ENCODE assay signal across 18 cellular contexts in genomic region chr5:128681764-128682664, GRCh38.
DNase-seq lines count a peak whose midpoint lies in the region; ATAC-seq and TF ChIP-seq lines count a peak whose summit lies in the region.
"Had no signal": no experiment of that assay in that cellular context is flagged by ENCODE, and none has a peak within 500 bp of the region (broad histone marks: within the 10 kb centered on the region; RNA-seq: fewer than 3 reads in every experiment).

No MANE protein-coding gene starts in this region.

- H3K4me3 Mint-ChIP-seq in CD8-positive, alpha-beta memory T cell = no peak overlapping the region
- H3K4me3 Mint-ChIP-seq: effector memory CD8-positive, alpha-beta T cell had no signal

- no peaks in the 10 kb centered on the region for H3K9me3 ChIP-seq in MG63
- H3K9me3 ChIP-seq in body of pancreas = no peaks in the 10 kb centered on the region
- no peaks in the 10 kb centered on the region for H3K9me3 ChIP-seq in CD8-positive, alpha-beta memory T cell (ENCODE audit: low read length)
- H3K9me3 ChIP-seq: uterus had no signal

- H2AK5ac ChIP-seq in mesendoderm (ENCODE audit: low read length) = no peak overlapping the region

- H3K9ac ChIP-seq in mesendoderm (ENCODE audit: low read length) = no peak overlapping the region

- H3K56ac ChIP-seq in mesendoderm (ENCODE audit: low read length) = no peak overlapping the region

- 14 to 18% methylated on average over 8 of the region's 8 CpGs for WGBS in body of pancreas, 2 donors
- WGBS in mesendoderm (ENCODE audit: extremely low coverage, insufficient coverage, low lambda C conversion rate) = no CpG with 5 or more reads among the region's 8 CpGs

- H3K27ac ChIP-seq in body of pancreas (peak overlapping the region in 2 of 4 donors; percentile 18 to 47), mesendoderm (ENCODE audit: low read depth, low read length) (no peak overlapping the region)
- no peak overlapping the region for H3K27ac ChIP-seq in CD8-positive, alpha-beta memory T cell (ENCODE audit: low read depth, low read length)
- H3K27ac ChIP-seq: uterus had no signal

- no peak overlapping the region for H2BK120ac ChIP-seq in mesendoderm (ENCODE audit: low read depth, low read length)

- TF ChIP-seq CTCF in GM12865 (IDR thresholded peaks at IDR 0.05; ENCODE audit: insufficient read depth, low read depth, low read length, missing control alignments) (no peak), body of pancreas (IDR thresholded peaks at IDR 0.05) (no peak)

- H3K27me3 ChIP-seq in MG63 = no peaks in the 10 kb centered on the region; the same call in 1 of the 2 replicates
- H3K27me3 ChIP-seq in body of pancreas = no peaks in the 10 kb centered on the region
- H3K27me3 ChIP-seq in mesendoderm (ENCODE audit: insufficient read depth, low read length, poor library complexity) = no peaks in the 10 kb centered on the region
- no peaks in the 10 kb centered on the region for H3K27me3 ChIP-seq in CD8-positive, alpha-beta memory T cell (ENCODE audit: insufficient read depth, low read length, poor library complexity, severe bottlenecking)
- H3K27me3 ChIP-seq: uterus had no signal

- H3K4ac ChIP-seq in mesendoderm (ENCODE audit: low read depth, low read length) = no peak overlapping the region

- no peaks in the 10 kb centered on the region for H3K36me3 Mint-ChIP-seq in CD8-positive, alpha-beta memory T cell

- H4K8ac ChIP-seq in mesendoderm (ENCODE audit: low read depth, low read length) = no peak overlapping the region

- POLR2A ChIA-PET in CD8-positive, alpha-beta memory T cell (lab: Charles Lee) = no interaction called here

- H2BK15ac ChIP-seq in mesendoderm (replicated peaks; ENCODE audit: low read depth) = no peak overlapping the region

- TF ChIP-seq POLR2A in body of pancreas (IDR thresholded peaks at IDR 0.05) = no peak

- no peaks in the 10 kb centered on the region for H3K36me3 ChIP-seq in MG63
- no peaks in the 10 kb centered on the region for H3K36me3 ChIP-seq in body of pancreas (replicated peaks in 1 of 2; ENCODE audit: insufficient read depth in 1 of 2, low read depth in 2 of 2)
- H3K36me3 ChIP-seq in mesendoderm (ENCODE audit: control insufficient read depth, insufficient read depth, low read length) = no peaks in the 10 kb centered on the region
- H3K36me3 ChIP-seq in CD8-positive, alpha-beta memory T cell (ENCODE audit: insufficient read depth, low read length) = no peaks in the 10 kb centered on the region
- H3K36me3 ChIP-seq: uterus had no signal

- peak; percentile 64 for ATAC-seq in body of pancreas
- ATAC-seq: effector memory CD8-positive, alpha-beta T cell had no signal

- H3K4me3 ChIP-seq in GM12865 (ENCODE audit: low read depth, low read length) = no peak overlapping the region
- H3K4me3 ChIP-seq in MG63 = no peak overlapping the region
- no peak overlapping the region for H3K4me3 ChIP-seq in body of pancreas
- no peak overlapping the region for H3K4me3 ChIP-seq in mesendoderm (ENCODE audit: low read length)
- H3K4me3 ChIP-seq in CD8-positive, alpha-beta memory T cell (ENCODE audit: low read length) = no peak overlapping the region
- H3K4me3 ChIP-seq: uterus had no signal

- peaks cover 0 to 3% of the 10 kb centered on the region in 2 donors for H3K27me3 Mint-ChIP-seq in CD8-positive, alpha-beta memory T cell
- H3K27me3 Mint-ChIP-seq: effector memory CD8-positive, alpha-beta T cell had no signal

- no peak overlapping the region for H2BK5ac ChIP-seq in mesendoderm (ENCODE audit: low read length)

- H3K18ac ChIP-seq in mesendoderm (ENCODE audit: low read length) = no peak overlapping the region

- CTCF ChIA-PET in CD8-positive, alpha-beta memory T cell (lab: Charles Lee) = no interaction called here

- H3K79me1 ChIP-seq in mesendoderm (ENCODE audit: low read length) = no peaks in the 10 kb centered on the region

- H3K4me2 ChIP-seq in mesendoderm (ENCODE audit: low read length) = no peak overlapping the region

- no peak overlapping the region for H3K27ac Mint-ChIP-seq in CD8-positive, alpha-beta memory T cell
- H3K27ac Mint-ChIP-seq: effector memory CD8-positive, alpha-beta T cell had no signal

- H3K79me2 ChIP-seq in mesendoderm (ENCODE audit: control insufficient read depth, insufficient read depth, low read length) = no peaks in the 10 kb centered on the region

- no peaks in the 10 kb centered on the region for H3K4me1 Mint-ChIP-seq in CD8-positive, alpha-beta memory T cell

- peak; percentile 6 for DNase-seq in GM12865 (ENCODE audit: low read depth)
- DNase-seq in MG63 = peak; percentile 11
- peak; percentile 15 to 20 (median 18) for DNase-seq in body of pancreas
- peak; percentile 54 for DNase-seq in mesendoderm
- DNase-seq in CD8-positive, alpha-beta memory T cell = no peak
- no peak for DNase-seq in T-helper 1 cell
- no peak for DNase-seq in DMS79 treated with DMSO at 0.1 percent for 48 hours (lab: John Stamatoyannopoulos, UW)
- no peak for DNase-seq in NCI-H1436 treated with DMSO at 0.1 percent for 48 hours (lab: John Stamatoyannopoulos, UW)
- DNase-seq: activated CD4-positive, CD25-positive, alpha-beta regulatory T cell; activated naive CD4-positive, alpha-beta T cell treated with anti-CD3 and anti-CD28 coated beads, Interleukin-2, amount 50 U/mL, for 16 hours; caudate nucleus; DMS153; effector memory CD8-positive, alpha-beta T cell; foreskin fibroblast; NCI-H1092 treated with DMSO at 0.1 percent for 48 hours; NCI-H345; stimulated activated naive CD4-positive, alpha-beta T cell; uterus had no signal

- H4K5ac ChIP-seq in mesendoderm (ENCODE audit: low read length) = no peak overlapping the region

- no peak overlapping the region for H3K23ac ChIP-seq in mesendoderm (ENCODE audit: low read length)

- H3K4me1 ChIP-seq in body of pancreas = no peaks in the 10 kb centered on the region
- H3K4me1 ChIP-seq in mesendoderm (ENCODE audit: control insufficient read depth, low read depth, low read length) = no peaks in the 10 kb centered on the region
- no peaks in the 10 kb centered on the region for H3K4me1 ChIP-seq in CD8-positive, alpha-beta memory T cell (ENCODE audit: insufficient read depth, low read length)
- H3K4me1 ChIP-seq: uterus had no signal

- H3K9me3 Mint-ChIP-seq in CD8-positive, alpha-beta memory T cell = peaks cover 0 to 4% (median 0%) of the 10 kb centered on the region in 5 donors

- intact Hi-C loops in body of pancreas (cut with DNase I) = no loop called here

Comparison
In these comparisons a context has a peak if more than half of its experiments do, and no peak if none do; other contexts are left out.
1. DNase-seq: peak in GM12865 (single experiment), MG63 (single experiment), body of pancreas (4 of 4) and mesendoderm (single experiment); none in CD8-positive, alpha-beta memory T cell (0 of 5), T-helper 1 cell (0 of 5), DMS79 treated with DMSO at 0.1 percent for 48 hours (single experiment) and NCI-H1436 treated with DMSO at 0.1 percent for 48 hours (single experiment).